1 cellular context compared by ENCODE assay signal in the genomic region with DNA sequence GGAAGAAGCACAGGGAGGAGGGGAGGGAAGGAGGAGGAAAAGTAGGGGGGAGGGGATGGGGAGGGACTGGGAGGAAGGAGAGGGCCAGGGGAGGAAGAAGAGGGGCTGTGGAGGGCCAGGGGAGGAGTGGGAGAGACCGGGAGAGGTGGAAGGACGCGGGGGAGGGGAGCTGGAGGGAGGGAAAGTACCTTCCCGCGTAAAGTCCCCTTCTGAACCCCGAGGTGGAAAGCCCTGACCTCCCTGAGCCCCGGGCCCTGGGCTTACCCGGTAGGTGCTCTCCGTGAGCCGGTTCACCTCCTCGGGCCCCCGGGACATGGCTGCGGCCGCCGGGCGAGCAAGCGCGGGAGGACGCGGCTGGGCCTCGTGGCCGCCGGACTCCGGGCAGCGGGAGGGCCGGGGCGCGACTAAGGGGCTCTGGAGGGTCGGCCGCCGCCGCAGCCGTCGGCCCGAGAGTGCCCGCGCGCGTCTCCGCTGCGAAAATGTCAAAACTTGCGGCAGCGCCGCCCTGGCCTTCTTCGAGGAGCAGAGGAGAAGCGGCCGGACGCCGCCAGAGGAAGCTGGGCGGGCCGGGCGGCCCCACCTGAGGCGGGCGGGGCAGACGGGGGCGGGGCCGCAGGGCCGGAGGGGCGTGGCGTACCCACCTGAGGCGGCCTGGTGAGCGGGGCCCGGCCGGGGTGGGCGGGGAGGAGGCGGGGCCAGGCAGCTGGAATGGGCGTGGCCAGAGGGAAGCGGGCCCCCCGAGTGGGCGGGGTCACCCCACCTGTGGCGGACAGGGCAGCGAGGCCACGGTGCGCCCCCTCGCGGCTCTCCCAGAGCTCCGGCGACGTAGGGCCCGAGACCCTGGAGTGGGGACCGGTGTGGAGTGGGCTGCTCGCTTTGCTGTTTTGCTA.
TF ChIP-seq lines count a peak whose summit lies in the region.

A gene with protein sequence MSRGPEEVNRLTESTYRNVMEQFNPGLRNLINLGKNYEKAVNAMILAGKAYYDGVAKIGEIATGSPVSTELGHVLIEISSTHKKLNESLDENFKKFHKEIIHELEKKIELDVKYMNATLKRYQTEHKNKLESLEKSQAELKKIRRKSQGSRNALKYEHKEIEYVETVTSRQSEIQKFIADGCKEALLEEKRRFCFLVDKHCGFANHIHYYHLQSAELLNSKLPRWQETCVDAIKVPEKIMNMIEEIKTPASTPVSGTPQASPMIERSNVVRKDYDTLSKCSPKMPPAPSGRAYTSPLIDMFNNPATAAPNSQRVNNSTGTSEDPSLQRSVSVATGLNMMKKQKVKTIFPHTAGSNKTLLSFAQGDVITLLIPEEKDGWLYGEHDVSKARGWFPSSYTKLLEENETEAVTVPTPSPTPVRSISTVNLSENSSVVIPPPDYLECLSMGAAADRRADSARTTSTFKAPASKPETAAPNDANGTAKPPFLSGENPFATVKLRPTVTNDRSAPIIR (minus strand): TSS at position 553 of the 890 bp plus-strand sequence. CDS start 238 bp downstream, at position 315.

TF ChIP-seq in HEK293, 187 proteins besides CTCF, POLR2A, EP300 and RAD21 (continued from another document):
- TF ChIP-seq ZNF423 (tag by site-specific recombination; IDR thresholded peaks at IDR 0.05), result peak; percentile 15; the same call in 1 of the 2 replicates
- TF ChIP-seq, protein P1, sequence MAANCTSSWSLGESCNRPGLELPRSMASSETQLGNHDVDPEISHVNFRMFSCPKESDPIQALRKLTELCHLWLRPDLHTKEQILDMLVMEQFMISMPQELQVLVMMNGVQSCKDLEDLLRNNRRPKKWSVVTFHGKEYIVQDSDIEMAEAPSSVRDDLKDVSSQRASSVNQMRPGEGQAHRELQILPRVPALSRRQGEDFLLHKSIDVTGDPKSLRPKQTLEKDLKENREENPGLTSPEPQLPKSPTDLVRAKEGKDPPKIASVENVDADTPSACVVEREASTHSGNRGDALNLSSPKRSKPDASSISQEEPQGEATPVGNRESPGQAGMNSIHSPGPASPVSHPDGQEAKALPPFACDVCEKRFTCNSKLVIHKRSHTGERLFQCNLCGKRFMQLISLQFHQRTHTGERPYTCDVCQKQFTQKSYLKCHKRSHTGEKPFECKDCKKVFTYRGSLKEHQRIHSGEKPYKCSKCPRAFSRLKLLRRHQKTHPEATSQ (tag by site-specific recombination; IDR thresholded peaks at IDR 0.05), result 0 out of 2 replicates have a peak, but pooled peaks have one; percentile 68
- TF ChIP-seq, protein P2, sequence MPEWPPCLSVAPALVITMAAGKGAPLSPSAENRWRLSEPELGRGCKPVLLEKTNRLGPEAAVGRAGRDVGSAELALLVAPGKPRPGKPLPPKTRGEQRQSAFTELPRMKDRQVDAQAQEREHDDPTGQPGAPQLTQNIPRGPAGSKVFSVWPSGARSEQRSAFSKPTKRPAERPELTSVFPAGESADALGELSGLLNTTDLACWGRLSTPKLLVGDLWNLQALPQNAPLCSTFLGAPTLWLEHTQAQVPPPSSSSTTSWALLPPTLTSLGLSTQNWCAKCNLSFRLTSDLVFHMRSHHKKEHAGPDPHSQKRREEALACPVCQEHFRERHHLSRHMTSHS (tag by site-specific recombination; IDR thresholded peaks at IDR 0.05), result no peak
